In the genomic region with DNA sequence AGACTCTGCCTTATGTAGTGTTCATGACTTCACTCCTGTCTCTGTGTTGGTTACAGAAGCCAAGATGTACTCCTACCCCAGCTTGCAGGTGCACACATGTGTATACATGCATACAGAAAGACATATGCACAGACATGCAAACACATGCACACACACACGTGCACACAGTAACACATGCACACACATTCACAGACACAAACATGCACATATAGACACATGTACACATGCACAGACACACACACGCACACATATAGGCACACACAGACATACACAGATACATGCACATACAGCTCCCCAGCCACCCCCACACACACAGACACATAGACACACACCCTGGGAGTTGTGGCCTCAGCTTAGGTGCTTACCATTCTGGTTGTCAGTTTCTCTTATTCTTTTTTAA, we compare ENCODE assay signal across 20 cellular contexts.
"Had no signal": no experiment of that assay in that cellular context is flagged by ENCODE, and none has a peak within 500 bp of the region (broad histone marks: within the 10 kb centered on the region; RNA-seq: fewer than 3 reads in every experiment).

No MANE protein-coding gene starts in this region.

- H3K27me3 ChIP-seq: ovary, right atrium auricular region, testis, thyroid gland, transverse colon, uterus had no signal

- H3K27ac ChIP-seq: left ventricle myocardium inferior, ovary, right atrium auricular region, skin epidermis, stomach, testis, thyroid gland, transverse colon, upper lobe of right lung, uterus had no signal

- H3K36me3 ChIP-seq: left ventricle myocardium inferior, ovary, right atrium auricular region, stomach, thyroid gland, transverse colon, upper lobe of right lung, uterus had no signal

- H3K9me3 ChIP-seq: ovary, testis, thyroid gland, uterus had no signal

- DNase-seq: islet precursor cell; left ventricle myocardium inferior; mesendoderm; naive thymus-derived CD4-positive, alpha-beta T cell; ovary; stimulated activated CD4-positive, alpha-beta T cell treated with anti-CD3 and anti-CD28 coated beads, Interleukin-12 subunit alpha, Interleukin-12 subunit beta, amount 100 ng/mL, for 4 hours; stimulated activated CD4-positive, alpha-beta T cell treated with anti-CD3 and anti-CD28 coated beads, Interleukin-15, amount 100 ng/mL, for 24 hours; stimulated activated CD4-positive, alpha-beta T cell treated with anti-CD3 and anti-CD28 coated beads, Interleukin-2, amount 100 ng/mL, for 24 hours; stimulated activated CD4-positive, alpha-beta T cell treated with anti-CD3 and anti-CD28 coated beads, Interleukin-4, amount 100 ng/mL, for 1 hour; stimulated activated naive B cell treated with anti-CD40 and anti-IgM and Interleukin-4, amounts not matched to agents 10 μg/mL and 1 μg/mL and 100 μg/mL, for 72 hours; stimulated activated naive CD8-positive, alpha-beta T cell treated with anti-CD3 and anti-CD28 coated beads, Interleukin-15, Interleukin-2, amounts not matched to agents 100 U/mL and 50 U/mL, for 24 hours; stomach; testis; thyroid gland; transverse colon; upper lobe of right lung; uterus had no signal

- H3K4me3 ChIP-seq: left ventricle myocardium inferior, lung, ovary, right atrium auricular region, skin epidermis, stomach, testis, thyroid gland, transverse colon, upper lobe of right lung, uterus had no signal

- H3K4me1 ChIP-seq: left ventricle myocardium inferior, right atrium auricular region, stomach, testis, thyroid gland, transverse colon, upper lobe of right lung, uterus had no signal
